ENCODE assay signal across 11 cellular contexts in genomic region chr12:27966870-27967269, GRCh38. TPM values are rescaled to one million over a fixed set of nuclear protein-coding genes. Genes with fewer than 3 reads are reported as not detected.
DNase-seq lines count a peak whose midpoint lies in the region; ATAC-seq, FAIRE-seq and TF ChIP-seq lines count a peak whose summit lies in the region.
"Had no signal": no experiment of that assay in that cellular context is flagged by ENCODE, and none has a peak within 500 bp of the region (broad histone marks: within the 10 kb centered on the region; RNA-seq: fewer than 3 reads in every experiment).

No MANE protein-coding gene starts in this region.

- H3K36me3 ChIP-seq in mesendoderm (ENCODE audit: control insufficient read depth, insufficient read depth, low read length): no peaks in the 10 kb centered on the region
- H3K36me3 ChIP-seq: cardiac muscle cell, transverse colon had no signal

- H3K4me1 ChIP-seq in mesendoderm (ENCODE audit: control insufficient read depth, low read depth, low read length): no peaks in the 10 kb centered on the region

- H4K8ac ChIP-seq in mesendoderm (ENCODE audit: low read depth, low read length): no peak overlapping the region

- H4K5ac ChIP-seq in mesendoderm (ENCODE audit: low read length): no peak overlapping the region

- H2BK5ac ChIP-seq in mesendoderm (ENCODE audit: low read length): no peak overlapping the region

- no peak overlapping the region for H2BK120ac ChIP-seq in mesendoderm (ENCODE audit: low read depth, low read length)

- WGBS in mesendoderm (ENCODE audit: extremely low coverage, insufficient coverage, low lambda C conversion rate): no CpG with 5 or more reads among the region's 2 CpGs

- DNase-seq in Caki2 (ENCODE audit: low read depth) (peak; percentile 84), HT-29 (ENCODE audit: low spot score) (peak; percentile 83), astrocyte of the hippocampus (ENCODE audit: low read depth, low spot score) (peak; percentile 93), mesendoderm (peak; percentile 89), GM12891 (ENCODE audit: insufficient read length, low spot score) (no peak)
- no peak for DNase-seq in stimulated activated naive CD4-positive, alpha-beta T cell (lab: John Stamatoyannopoulos, UW)
- DNase-seq: NCI-H1436 treated with DMSO at 0.1 percent for 48 hours, transverse colon had no signal

- H3K56ac ChIP-seq in mesendoderm (ENCODE audit: low read length): no peak overlapping the region

- H3K4ac ChIP-seq in mesendoderm (ENCODE audit: low read depth, low read length): no peak overlapping the region

- H3K79me1 ChIP-seq in mesendoderm (ENCODE audit: low read length): no peaks in the 10 kb centered on the region

- no peak overlapping the region for H3K9ac ChIP-seq in mesendoderm (ENCODE audit: low read length)

- no peak overlapping the region for H3K27ac ChIP-seq in mesendoderm (ENCODE audit: low read depth, low read length)
- H3K27ac ChIP-seq: cardiac muscle cell, transverse colon had no signal

- no peak overlapping the region for H2AK5ac ChIP-seq in mesendoderm (ENCODE audit: low read length)

- H3K79me2 ChIP-seq in mesendoderm (ENCODE audit: control insufficient read depth, insufficient read depth, low read length): no peaks in the 10 kb centered on the region

- H3K27me3 ChIP-seq in mesendoderm (ENCODE audit: insufficient read depth, low read length, poor library complexity): peaks cover 19% of the 10 kb centered on the region

- H2BK15ac ChIP-seq in mesendoderm (replicated peaks; ENCODE audit: low read depth): no peak overlapping the region

- no peak for FAIRE-seq in GM12891 (lab: Jason Lieb, UNC)

- no peak overlapping the region for H3K23ac ChIP-seq in mesendoderm (ENCODE audit: low read length)

- in situ Hi-C loops in Caki2 (cut with HindIII; ENCODE audit: low pct_unique_long_range_greater_than_20kb, low sequenced_read_pairs): no loop called here

- no peak for TF ChIP-seq POLR2A in GM12891 (IDR thresholded peaks at IDR 0.05; ENCODE audit: low read depth, low read length)

- no peak overlapping the region for H3K4me2 ChIP-seq in mesendoderm (ENCODE audit: low read length)

- ATAC-seq in GM21737 (IDR thresholded peaks at IDR 0.05; ENCODE audit: unreplicated experiment) (no peak), HG03175 (IDR thresholded peaks at IDR 0.05; ENCODE audit: unreplicated experiment) (no peak)

- H3K18ac ChIP-seq in mesendoderm (ENCODE audit: low read length): no peak overlapping the region

- no peak overlapping the region for H3K4me3 ChIP-seq in mesendoderm (ENCODE audit: low read length)
- H3K4me3 ChIP-seq: cardiac muscle cell, transverse colon had no signal

TF ChIP-seq in GM12891, 5 proteins besides CTCF, POLR2A, EP300 and RAD21:
- TF ChIP-seq SPI1 (IDR thresholded peaks at IDR 0.05; ENCODE audit: low read depth, low read length): no peak
- TF ChIP-seq TAF1 (IDR thresholded peaks at IDR 0.05; ENCODE audit: low read depth, low read length): no peak
- TF ChIP-seq PAX5 (IDR thresholded peaks at IDR 0.05; ENCODE audit: insufficient read depth, low read length, severe bottlenecking): no peak
- TF ChIP-seq POU2F2 (IDR thresholded peaks at IDR 0.05; ENCODE audit: low read depth, low read length): no peak
- TF ChIP-seq POLR2AphosphoS5 (IDR thresholded peaks at IDR 0.05; ENCODE audit: low read depth, low read length): no peak

RNA-seq across cellular contexts. Expression of gene PTHLH, which starts 5.7 kb away (rescaled TPM):
- total RNA-seq in Caki2 (2014; rRNA removed; shearing (Covaris generic); ENCODE audit: low replicate concordance): 3.9 and 8.3 TPM in 2 replicates
- 0.46 and 1.6 TPM in 2 replicates for total RNA-seq in HT-29 (2014; rRNA removed; shearing (Covaris generic))
- polyA plus RNA-seq in mesendoderm (2013, experiment 1 of 2): 3.6 TPM
- polyA plus RNA-seq in mesendoderm (2013, experiment 2 of 2): 3.9 TPM
- polyA plus RNA-seq in GM12891 (2012; ENCODE audit: low read depth, missing spikeins): 0.15 TPM
- total RNA-seq: cardiac muscle cell had no signal
- polyA plus RNA-seq: cardiac muscle cell had no signal

Comparison
In these comparisons a context has a peak if more than half of its experiments do, and no peak if none do; other contexts are left out.
1. DNase-seq: peak in Caki2 (single experiment), HT-29 (single experiment), astrocyte of the hippocampus (single experiment) and mesendoderm (single experiment); none in stimulated activated naive CD4-positive, alpha-beta T cell (0 of 6) and GM12891 (single experiment).